ENCODE assay signal across 25 cellular contexts in genomic region chr17:56045907-56046306, GRCh38.
DNase-seq lines count a peak whose midpoint lies in the region; ATAC-seq, FAIRE-seq and TF ChIP-seq lines count a peak whose summit lies in the region.
"Had no signal": no experiment of that assay in that cellular context is flagged by ENCODE, and none has a peak within 500 bp of the region (broad histone marks: within the 10 kb centered on the region; RNA-seq: fewer than 3 reads in every experiment).

No MANE protein-coding gene starts in this region.

- H3K4me3 Mint-ChIP-seq in brain: peak overlapping the region in 3 of 5 experiments; percentile 33 to 67 (median 63)
- H3K4me3 Mint-ChIP-seq: CD4-positive, alpha-beta T cell had no signal

- ATAC-seq in GM21360 (IDR thresholded peaks at IDR 0.05; ENCODE audit: unreplicated experiment): no peak
- ATAC-seq in pancreas: no peak
- ATAC-seq in GM18870 (IDR thresholded peaks at IDR 0.05; ENCODE audit: unreplicated experiment): no peak
- ATAC-seq: GM12878, PC-3 had no signal

- no peak for TF ChIP-seq POLR2A in thyroid gland (IDR thresholded peaks at IDR 0.05)

- no peaks in the 10 kb centered on the region for H4K20me1 ChIP-seq in neural cell (ENCODE audit: insufficient read depth)
- H4K20me1 ChIP-seq: BLaER1 treated with 17β-estradiol and CSF1 and Interleukin-3, amounts not matched to agents 10 nM and 100 nM had no signal

- H3K9me2 ChIP-seq in neural cell (ENCODE audit: insufficient read depth, low read length): no peaks in the 10 kb centered on the region

- H3K27me3 ChIP-seq in neural cell (ENCODE audit: insufficient read depth, low read depth, low read length) (no peaks in the 10 kb centered on the region), pancreas (no peaks in the 10 kb centered on the region), thyroid gland (no peaks in the 10 kb centered on the region)
- H3K27me3 ChIP-seq: BLaER1 treated with 17β-estradiol and CSF1 and Interleukin-3, amounts not matched to agents 10 nM and 100 nM had no signal

- DNase-seq in Ammon's horn (ENCODE audit: low spot score) (peak; percentile 4), NCI-H510A (lab: John Stamatoyannopoulos, UW) (peak; percentile 22), pancreas (no peak), thyroid gland (no peak)
- DNase-seq: 8988T; CD4-positive, alpha-beta T cell; NCI-H1048; NCI-H1417 treated with DMSO at 0.1 percent for 48 hours; NCI-H1694 treated with DMSO at 0.1 percent for 48 hours; NCI-H2081 treated with DMSO at 0.1 percent for 48 hours; NCI-H2227 treated with DMSO at 0.1 percent for 48 hours; NCI-H748 treated with DMSO at 0.1 percent for 48 hours; NK-92 treated with Interleukin-12 subunit alpha and Interleukin-12 subunit beta, amount 100 ng/mL, for 24 hours; PC-3; Right ventricle myocardium superior had no signal

- no peak for TF ChIP-seq EP300 in neural cell (conservative IDR thresholded peaks at IDR 0.05; ENCODE audit: poor library complexity, severe bottlenecking)

- H3F3A ChIP-seq in neural cell (ENCODE audit: insufficient read depth, low read length, poor library complexity, severe bottlenecking): no peaks in the 10 kb centered on the region

- peaks cover 20% of the 10 kb centered on the region for H3K4me1 Mint-ChIP-seq in brain

- peaks cover 0 to 4% (median 0%) of the 10 kb centered on the region in 5 experiments for H3K9me3 Mint-ChIP-seq in brain
- H3K9me3 Mint-ChIP-seq: CD4-positive, alpha-beta T cell had no signal

- H3K4me3 ChIP-seq in neural cell (ENCODE audit: low read length) (peak overlapping the region; percentile 43), pancreas (no peak overlapping the region), thyroid gland (replicated peaks in 1 of 3) (no peak overlapping the region)
- H3K4me3 ChIP-seq: BLaER1 treated with 17β-estradiol and CSF1 and Interleukin-3, amounts not matched to agents 10 nM and 100 nM; GM12878; SJSA1 had no signal

- H3K27ac ChIP-seq in neural cell (ENCODE audit: low read length) (peak overlapping the region; percentile 7), pancreas (no peak overlapping the region), thyroid gland (no peak overlapping the region)
- H3K27ac ChIP-seq: BLaER1 treated with 17β-estradiol and CSF1 and Interleukin-3, amounts not matched to agents 10 nM and 100 nM; HL-60; SJSA1 had no signal

- no peak overlapping the region for H3K4me2 ChIP-seq in neural cell (ENCODE audit: low read length)
- H3K4me2 ChIP-seq: BLaER1 treated with 17β-estradiol and CSF1 and Interleukin-3, amounts not matched to agents 10 nM and 100 nM had no signal

- H3K79me2 ChIP-seq in neural cell (replicated peaks; ENCODE audit: insufficient read depth, low read length): no peaks in the 10 kb centered on the region

- intact Hi-C loops in pancreas (cut with DNase I): no loop called here
- intact Hi-C loops in thyroid gland (cut with DNase I): no loop called here

- TF ChIP-seq CTCF in brain (conservative IDR thresholded peaks at IDR 0.05) (no peak), neural cell (IDR thresholded peaks at IDR 0.05; ENCODE audit: poor library complexity, severe bottlenecking) (no peak), pancreas (IDR thresholded peaks at IDR 0.05) (no peak), thyroid gland (IDR thresholded peaks at IDR 0.05) (no peak)

- H3K27ac Mint-ChIP-seq in brain: peak overlapping the region in 2 of 5 experiments; percentile 45 to 80
- H3K27ac Mint-ChIP-seq: CD4-positive, alpha-beta T cell had no signal

- H2AFZ ChIP-seq in neural cell (ENCODE audit: low read depth, low read length): no peak overlapping the region

- peaks cover 6% of the 10 kb centered on the region for H3K27me3 Mint-ChIP-seq in brain

- no peak for TF ChIP-seq RAD21 in neural cell (conservative IDR thresholded peaks at IDR 0.05)

- H3K36me3 ChIP-seq in neural cell (ENCODE audit: insufficient read depth, low read length) (no peaks in the 10 kb centered on the region), pancreas (no peaks in the 10 kb centered on the region), thyroid gland (no peaks in the 10 kb centered on the region)
- H3K36me3 ChIP-seq: BLaER1 treated with 17β-estradiol and CSF1 and Interleukin-3, amounts not matched to agents 10 nM and 100 nM; SJSA1 had no signal

- H3K4me1 ChIP-seq in pancreas (no peaks in the 10 kb centered on the region), thyroid gland (no peaks in the 10 kb centered on the region)
- H3K4me1 ChIP-seq: BLaER1 treated with 17β-estradiol and CSF1 and Interleukin-3, amounts not matched to agents 10 nM and 100 nM; SJSA1 had no signal

- 26 to 29% methylated on average over 10 of the region's 10 CpGs for WGBS in pancreas, 2 donors
- WGBS in thyroid gland, 2 donors: 59 to 64% methylated on average over 10 of the region's 10 CpGs

- H3K9me3 ChIP-seq in neural cell (ENCODE audit: low read length) (no peaks in the 10 kb centered on the region), pancreas (no peaks in the 10 kb centered on the region), thyroid gland (no peaks in the 10 kb centered on the region)
- H3K9me3 ChIP-seq: BLaER1 treated with 17β-estradiol and CSF1 and Interleukin-3, amounts not matched to agents 10 nM and 100 nM; SJSA1 had no signal

- FAIRE-seq in pancreas (lab: Jason Lieb, UNC): no peak
- FAIRE-seq: G401.6, GM12878, H54 had no signal

- H3K9ac ChIP-seq in neural cell (ENCODE audit: low read length): peak overlapping the region; percentile 30
- H3K9ac ChIP-seq: BLaER1 treated with 17β-estradiol and CSF1 and Interleukin-3, amounts not matched to agents 10 nM and 100 nM had no signal

- no peaks in the 10 kb centered on the region for H3K36me3 Mint-ChIP-seq in brain

TF ChIP-seq in neural cell, 6 proteins besides CTCF, POLR2A, EP300 and RAD21:
- TF ChIP-seq TAF1 (IDR thresholded peaks at IDR 0.05; ENCODE audit: low read depth) (no peak), REST (IDR thresholded peaks at IDR 0.05; ENCODE audit: borderline replicate concordance) (no peak), EZH2 (IDR thresholded peaks at IDR 0.05; ENCODE audit: borderline replicate concordance, insufficient read depth, low read length, poor library complexity, severe bottlenecking) (no peak), MXI1 (conservative IDR thresholded peaks at IDR 0.05; ENCODE audit: poor library complexity, severe bottlenecking) (no peak), SMC3 (conservative IDR thresholded peaks at IDR 0.05; ENCODE audit: poor library complexity) (no peak), POLR2AphosphoS5 (IDR thresholded peaks at IDR 0.05) (no peak)

Comparison
In these comparisons a context has a peak if more than half of its experiments do, and no peak if none do; other contexts are left out.
1. DNase-seq: peak in Ammon's horn (single experiment) and NCI-H510A (single experiment); none in pancreas (0 of 6) and thyroid gland (0 of 2).